Comparison of ENCODE assay signal across 1 cellular context in the genomic region with DNA sequence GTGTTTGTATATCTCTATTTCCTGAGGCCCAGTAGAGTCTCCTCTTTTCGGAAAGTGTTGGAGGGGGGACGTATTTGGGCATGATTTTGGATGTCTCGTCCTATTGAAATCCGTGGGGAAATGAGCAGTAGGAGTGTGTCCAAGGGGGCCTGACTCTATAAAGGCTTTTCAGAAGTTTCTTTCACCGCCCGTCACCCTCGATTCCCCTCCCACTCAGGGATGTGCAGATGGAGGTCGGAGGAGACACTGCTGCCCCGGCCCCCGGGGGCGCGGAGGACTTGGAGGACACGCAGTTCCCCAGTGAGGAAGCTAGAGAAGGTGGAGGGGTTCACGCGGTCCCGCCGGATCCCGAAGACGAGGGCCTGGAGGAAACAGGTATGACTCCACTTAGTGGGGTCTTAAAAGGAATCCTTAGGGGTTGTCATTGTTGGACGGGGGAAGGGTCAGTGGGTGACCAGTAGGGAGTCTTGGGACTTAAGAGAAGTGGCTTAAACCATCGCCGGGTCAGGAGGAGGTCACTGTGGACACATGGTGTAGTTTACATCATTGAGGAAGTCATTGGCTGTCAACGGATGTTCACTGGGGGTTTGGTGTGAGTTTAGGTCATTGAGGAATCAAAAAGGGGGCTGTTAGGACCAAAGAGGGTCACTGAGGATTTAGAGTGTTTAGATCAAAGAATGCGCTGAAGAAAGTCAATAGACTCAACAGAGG.
A peak's percentile ranks its signal among the peaks of the same experiment; 100 is the strongest.
TF ChIP-seq lines count a peak whose summit lies in the region.

No MANE protein-coding gene starts in this region.

TF ChIP-seq in K562, 482 proteins besides CTCF, POLR2A, EP300 and RAD21 (continued from another document and continues in another):
- no peak for TF ChIP-seq MBD1 (CRISPR knock-in tag; IDR thresholded peaks at IDR 0.05)
- TF ChIP-seq FOXP1 (CRISPR knock-in tag; IDR thresholded peaks at IDR 0.05), result no peak
- TF ChIP-seq HNRNPUL1 (IDR thresholded peaks at IDR 0.05; ENCODE audit: low read length), result no peak
- peak; percentile 85; the same call in 1 of the 2 replicates for TF ChIP-seq GTF2E2 (tag; IDR thresholded peaks at IDR 0.05)
- TF ChIP-seq POLR2G (IDR thresholded peaks at IDR 0.05; ENCODE audit: low read depth, low read length), result no peak
- no peak for TF ChIP-seq U2AF2 (optimal IDR thresholded peaks at IDR 0.05; ENCODE audit: low read depth, low read length)
- TF ChIP-seq NCOA6 (IDR thresholded peaks at IDR 0.05), result no peak
- peak; percentile 64 for TF ChIP-seq CHD1 (IDR thresholded peaks at IDR 0.05; ENCODE audit: low read length)
- no peak for TF ChIP-seq MTA1 (IDR thresholded peaks at IDR 0.05; ENCODE audit: borderline replicate concordance)
- TF ChIP-seq NR2C2 (CRISPR knock-in tag; IDR thresholded peaks at IDR 0.05), result 0 out of 2 replicates have a peak, but pooled peaks have one; percentile 63
- peak; percentile 97 for TF ChIP-seq NR2C2 (tag; IDR thresholded peaks at IDR 0.05)
- TF ChIP-seq, protein P1, sequence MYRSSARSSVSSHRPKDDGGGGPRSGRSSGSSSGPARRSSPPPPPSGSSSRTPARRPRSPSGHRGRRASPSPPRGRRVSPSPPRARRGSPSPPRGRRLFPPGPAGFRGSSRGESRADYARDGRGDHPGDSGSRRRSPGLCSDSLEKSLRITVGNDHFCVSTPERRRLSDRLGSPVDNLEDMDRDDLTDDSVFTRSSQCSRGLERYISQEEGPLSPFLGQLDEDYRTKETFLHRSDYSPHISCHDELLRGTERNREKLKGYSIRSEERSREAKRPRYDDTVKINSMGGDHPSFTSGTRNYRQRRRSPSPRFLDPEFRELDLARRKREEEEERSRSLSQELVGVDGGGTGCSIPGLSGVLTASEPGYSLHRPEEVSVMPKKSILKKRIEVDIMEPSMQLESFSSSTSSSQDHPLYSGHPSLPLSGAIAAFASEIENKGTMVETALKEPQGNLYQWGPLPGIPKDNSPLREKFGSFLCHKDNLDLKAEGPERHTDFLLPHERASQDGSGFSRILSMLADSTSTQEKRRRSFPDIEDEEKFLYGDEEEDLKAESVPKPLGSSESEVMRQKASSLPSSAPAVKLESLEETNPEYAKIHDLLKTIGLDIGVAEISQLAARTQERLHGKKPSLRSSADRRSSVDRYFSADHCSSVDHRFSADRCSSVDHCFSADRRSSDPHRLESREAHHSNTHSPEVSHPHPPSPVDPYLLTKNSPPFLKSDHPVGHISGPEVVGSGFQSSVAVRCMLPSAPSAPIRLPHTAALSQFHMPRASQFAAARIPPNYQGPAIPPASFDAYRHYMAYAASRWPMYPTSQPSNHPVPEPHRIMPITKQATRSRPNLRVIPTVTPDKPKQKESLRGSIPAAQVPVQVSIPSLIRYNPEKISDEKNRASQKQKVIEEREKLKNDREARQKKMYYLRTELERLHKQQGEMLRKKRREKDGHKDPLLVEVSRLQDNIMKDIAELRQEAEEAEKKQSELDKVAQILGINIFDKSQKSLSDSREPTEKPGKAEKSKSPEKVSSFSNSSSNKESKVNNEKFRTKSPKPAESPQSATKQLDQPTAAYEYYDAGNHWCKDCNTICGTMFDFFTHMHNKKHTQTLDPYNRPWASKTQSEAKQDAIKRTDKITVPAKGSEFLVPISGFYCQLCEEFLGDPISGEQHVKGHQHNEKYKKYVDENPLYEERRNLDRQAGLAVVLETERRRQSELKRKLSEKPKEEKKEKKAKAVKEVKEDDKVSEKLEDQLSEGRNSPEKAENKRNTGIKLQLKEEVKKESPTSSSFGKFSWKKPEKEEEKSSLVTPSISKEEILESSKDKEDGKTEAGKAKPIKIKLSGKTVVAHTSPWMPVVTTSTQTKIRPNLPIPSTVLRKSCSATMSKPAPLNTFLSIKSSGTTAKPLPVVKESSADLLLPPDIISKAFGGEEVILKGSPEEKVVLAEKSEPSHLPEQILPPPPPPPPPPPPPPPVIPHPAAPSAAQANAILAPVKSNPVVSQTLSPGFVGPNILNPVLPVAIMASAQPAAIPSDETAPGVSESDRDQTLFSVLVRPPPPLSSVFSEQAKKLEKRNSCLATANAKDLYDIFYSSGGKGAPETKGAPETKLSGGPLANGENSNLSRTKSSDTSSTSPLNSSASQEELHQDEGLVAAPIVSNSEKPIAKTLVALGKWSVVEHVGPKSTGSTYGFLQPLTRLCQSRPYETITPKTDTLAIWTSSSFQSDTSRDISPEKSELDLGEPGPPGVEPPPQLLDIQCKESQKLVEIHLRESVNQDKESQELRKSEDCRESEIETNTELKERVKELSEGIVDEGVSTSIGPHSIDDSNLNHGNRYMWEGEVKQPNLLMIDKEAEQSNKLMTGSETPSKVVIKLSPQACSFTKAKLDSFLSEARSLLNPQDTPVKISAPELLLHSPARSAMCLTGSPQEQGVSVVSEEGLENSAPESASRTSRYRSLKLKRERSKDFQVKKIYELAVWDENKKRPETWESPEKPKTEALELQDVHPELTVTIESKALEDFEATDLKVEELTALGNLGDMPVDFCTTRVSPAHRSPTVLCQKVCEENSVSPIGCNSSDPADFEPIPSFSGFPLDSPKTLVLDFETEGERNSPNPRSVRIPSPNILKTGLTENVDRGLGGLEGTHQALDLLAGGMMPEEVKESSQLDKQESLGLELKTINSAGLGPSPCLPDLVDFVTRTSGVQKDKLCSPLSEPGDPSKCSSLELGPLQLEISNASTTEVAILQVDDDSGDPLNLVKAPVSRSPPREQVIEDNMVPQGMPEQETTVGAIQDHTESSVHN (IDR thresholded peaks at IDR 0.05; ENCODE audit: borderline replicate concordance in 1 of 2, low read depth in 1 of 2), result no peak
- peak; percentile 65 for TF ChIP-seq PRDM10 (IDR thresholded peaks at IDR 0.05; ENCODE audit: partially characterized antibody)
- no peak for TF ChIP-seq KLF13 (tag; IDR thresholded peaks at IDR 0.05; ENCODE audit: borderline replicate concordance, low read depth)
- TF ChIP-seq PRPF4 (IDR thresholded peaks at IDR 0.05; ENCODE audit: insufficient read depth, low read depth, low read length, poor library complexity, severe bottlenecking), result no peak
- no peak for TF ChIP-seq BCOR (IDR thresholded peaks at IDR 0.05)
- no peak for TF ChIP-seq CBX1 (IDR thresholded peaks at IDR 0.05; ENCODE audit: low read depth)
- TF ChIP-seq, protein P2, sequence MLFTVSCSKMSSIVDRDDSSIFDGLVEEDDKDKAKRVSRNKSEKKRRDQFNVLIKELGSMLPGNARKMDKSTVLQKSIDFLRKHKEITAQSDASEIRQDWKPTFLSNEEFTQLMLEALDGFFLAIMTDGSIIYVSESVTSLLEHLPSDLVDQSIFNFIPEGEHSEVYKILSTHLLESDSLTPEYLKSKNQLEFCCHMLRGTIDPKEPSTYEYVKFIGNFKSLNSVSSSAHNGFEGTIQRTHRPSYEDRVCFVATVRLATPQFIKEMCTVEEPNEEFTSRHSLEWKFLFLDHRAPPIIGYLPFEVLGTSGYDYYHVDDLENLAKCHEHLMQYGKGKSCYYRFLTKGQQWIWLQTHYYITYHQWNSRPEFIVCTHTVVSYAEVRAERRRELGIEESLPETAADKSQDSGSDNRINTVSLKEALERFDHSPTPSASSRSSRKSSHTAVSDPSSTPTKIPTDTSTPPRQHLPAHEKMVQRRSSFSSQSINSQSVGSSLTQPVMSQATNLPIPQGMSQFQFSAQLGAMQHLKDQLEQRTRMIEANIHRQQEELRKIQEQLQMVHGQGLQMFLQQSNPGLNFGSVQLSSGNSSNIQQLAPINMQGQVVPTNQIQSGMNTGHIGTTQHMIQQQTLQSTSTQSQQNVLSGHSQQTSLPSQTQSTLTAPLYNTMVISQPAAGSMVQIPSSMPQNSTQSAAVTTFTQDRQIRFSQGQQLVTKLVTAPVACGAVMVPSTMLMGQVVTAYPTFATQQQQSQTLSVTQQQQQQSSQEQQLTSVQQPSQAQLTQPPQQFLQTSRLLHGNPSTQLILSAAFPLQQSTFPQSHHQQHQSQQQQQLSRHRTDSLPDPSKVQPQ (CRISPR knock-in tag; IDR thresholded peaks at IDR 0.05; ENCODE audit: borderline replicate concordance), result no peak
- no peak for TF ChIP-seq ZNF134 (CRISPR knock-in tag; conservative IDR thresholded peaks at IDR 0.05)
- peak; percentile 48; the same call in 1 of the 2 replicates for TF ChIP-seq POLR2H (tag; IDR thresholded peaks at IDR 0.05; ENCODE audit: low read depth)
- TF ChIP-seq E2F6 (IDR thresholded peaks at IDR 0.05; ENCODE audit: borderline replicate concordance in 1 of 2, extremely low read depth in 1 of 2, insufficient read depth in 1 of 2, insufficient read length in 1 of 2, low read depth in 1 of 2, low read length in 1 of 2, poor library complexity in 1 of 2, severe bottlenecking in 1 of 2), result peak in 1 of 2 experiments; percentile 32
- TF ChIP-seq MXD1 (CRISPR knock-in tag; IDR thresholded peaks at IDR 0.05; ENCODE audit: borderline replicate concordance, poor library complexity, severe bottlenecking), result no peak
- TF ChIP-seq STAT5A (IDR thresholded peaks at IDR 0.05; ENCODE audit: borderline replicate concordance, low read length), result no peak
- TF ChIP-seq, protein P3, sequence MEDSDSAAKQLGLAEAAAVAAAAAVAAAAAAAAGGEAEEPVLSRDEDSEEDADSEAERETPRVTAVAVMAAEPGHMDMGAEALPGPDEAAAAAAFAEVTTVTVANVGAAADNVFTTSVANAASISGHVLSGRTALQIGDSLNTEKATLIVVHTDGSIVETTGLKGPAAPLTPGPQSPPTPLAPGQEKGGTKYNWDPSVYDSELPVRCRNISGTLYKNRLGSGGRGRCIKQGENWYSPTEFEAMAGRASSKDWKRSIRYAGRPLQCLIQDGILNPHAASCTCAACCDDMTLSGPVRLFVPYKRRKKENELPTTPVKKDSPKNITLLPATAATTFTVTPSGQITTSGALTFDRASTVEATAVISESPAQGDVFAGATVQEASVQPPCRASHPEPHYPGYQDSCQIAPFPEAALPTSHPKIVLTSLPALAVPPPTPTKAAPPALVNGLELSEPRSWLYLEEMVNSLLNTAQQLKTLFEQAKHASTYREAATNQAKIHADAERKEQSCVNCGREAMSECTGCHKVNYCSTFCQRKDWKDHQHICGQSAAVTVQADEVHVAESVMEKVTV (CRISPR knock-in tag; IDR thresholded peaks at IDR 0.05), result no peak
- TF ChIP-seq, protein P4, sequence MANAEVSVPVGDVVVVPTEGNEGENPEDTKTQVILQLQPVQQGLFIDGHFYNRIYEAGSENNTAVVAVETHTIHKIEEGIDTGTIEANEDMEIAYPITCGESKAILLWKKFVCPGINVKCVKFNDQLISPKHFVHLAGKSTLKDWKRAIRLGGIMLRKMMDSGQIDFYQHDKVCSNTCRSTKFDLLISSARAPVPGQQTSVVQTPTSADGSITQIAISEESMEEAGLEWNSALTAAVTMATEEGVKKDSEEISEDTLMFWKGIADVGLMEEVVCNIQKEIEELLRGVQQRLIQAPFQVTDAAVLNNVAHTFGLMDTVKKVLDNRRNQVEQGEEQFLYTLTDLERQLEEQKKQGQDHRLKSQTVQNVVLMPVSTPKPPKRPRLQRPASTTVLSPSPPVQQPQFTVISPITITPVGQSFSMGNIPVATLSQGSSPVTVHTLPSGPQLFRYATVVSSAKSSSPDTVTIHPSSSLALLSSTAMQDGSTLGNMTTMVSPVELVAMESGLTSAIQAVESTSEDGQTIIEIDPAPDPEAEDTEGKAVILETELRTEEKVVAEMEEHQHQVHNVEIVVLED (CRISPR knock-in tag; IDR thresholded peaks at IDR 0.05), result no peak
- TF ChIP-seq CBX2 (IDR thresholded peaks at IDR 0.05; ENCODE audit: insufficient read depth, low read length, poor library complexity, severe bottlenecking), result no peak
- TF ChIP-seq, protein P5, sequence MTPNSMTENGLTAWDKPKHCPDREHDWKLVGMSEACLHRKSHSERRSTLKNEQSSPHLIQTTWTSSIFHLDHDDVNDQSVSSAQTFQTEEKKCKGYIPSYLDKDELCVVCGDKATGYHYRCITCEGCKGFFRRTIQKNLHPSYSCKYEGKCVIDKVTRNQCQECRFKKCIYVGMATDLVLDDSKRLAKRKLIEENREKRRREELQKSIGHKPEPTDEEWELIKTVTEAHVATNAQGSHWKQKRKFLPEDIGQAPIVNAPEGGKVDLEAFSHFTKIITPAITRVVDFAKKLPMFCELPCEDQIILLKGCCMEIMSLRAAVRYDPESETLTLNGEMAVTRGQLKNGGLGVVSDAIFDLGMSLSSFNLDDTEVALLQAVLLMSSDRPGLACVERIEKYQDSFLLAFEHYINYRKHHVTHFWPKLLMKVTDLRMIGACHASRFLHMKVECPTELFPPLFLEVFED (CRISPR knock-in tag; conservative IDR thresholded peaks at IDR 0.05), result 0 out of 2 replicates have a peak, but pooled peaks have one; percentile 3
